8 cellular contexts compared by ENCODE assay signal in the genomic region with DNA sequence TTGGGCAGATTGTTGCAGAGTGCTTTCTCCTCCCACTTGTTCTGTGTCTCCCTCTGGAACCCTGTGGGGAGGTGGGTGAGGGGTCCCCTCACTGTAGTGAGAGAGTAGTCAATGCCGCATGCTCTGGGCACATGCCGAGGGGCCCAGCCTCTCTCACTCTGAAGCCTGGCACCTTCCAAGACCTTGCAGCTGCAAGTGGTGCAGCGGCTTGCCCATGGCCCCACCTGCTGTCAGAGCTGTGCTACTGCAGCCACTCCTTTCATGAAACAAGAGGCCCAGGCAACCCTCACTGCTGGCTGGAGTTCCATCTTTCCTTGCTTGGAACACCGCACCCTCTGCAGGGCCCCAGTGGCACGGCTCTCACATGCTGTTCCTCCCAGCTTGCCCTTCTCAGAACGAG. TPM values are rescaled to one million over a fixed set of nuclear protein-coding genes. Genes with fewer than 3 reads are reported as not detected.
A peak's percentile ranks its signal among the peaks of the same experiment; 100 is the strongest.
DNase-seq lines count a peak whose midpoint lies in the region; ATAC-seq and TF ChIP-seq lines count a peak whose summit lies in the region.

No MANE protein-coding gene starts in this region.

- peaks cover 2% of the 10 kb centered on the region for H3K4me1 Mint-ChIP-seq in activated CD8-positive, alpha-beta T cell treated with anti-CD3 and anti-CD28 coated beads, Interleukin-2, amount 10 ng/mL, durations not matched to agents 7 days and 5 days (ENCODE audit: low read depth)
- no peaks in the 10 kb centered on the region for H3K4me1 Mint-ChIP-seq in endodermal cell

- H3K9me3 ChIP-seq in MM.1S (replicated peaks; ENCODE audit: insufficient read depth, low read length): no peaks in the 10 kb centered on the region
- H3K9me3 ChIP-seq in endodermal cell (ENCODE audit: control insufficient read depth, low read length): peaks cover 11% of the 10 kb centered on the region

- H3K9me2 ChIP-seq in MM.1S (replicated peaks; ENCODE audit: insufficient read depth, low read length): no peaks in the 10 kb centered on the region

- TF ChIP-seq CTCF in MM.1S (IDR thresholded peaks at IDR 0.05; ENCODE audit: low read length): peak; percentile 81
- peak; percentile 89 for TF ChIP-seq CTCF in endodermal cell (conservative IDR thresholded peaks at IDR 0.05)

- POLR2A ChIA-PET in activated CD8-positive, alpha-beta T cell treated with anti-CD3 and anti-CD28 coated beads, Interleukin-2, amount 10 ng/mL, durations not matched to agents 7 days and 5 days (lab: Charles Lee): no interaction called here

- DNase-seq in Caki2 (ENCODE audit: low read depth) (peak; percentile 44), MM.1S (peak; percentile 65), endodermal cell (peak; percentile 93), mucosa of gallbladder (ENCODE audit: low spot score) (peak; percentile 63), NCI-H748 (lab: John Stamatoyannopoulos, UW; ENCODE audit: unreplicated experiment) (no peak)
- DNase-seq in activated CD8-positive, alpha-beta T cell treated with anti-CD3 and anti-CD28 coated beads, Interleukin-2, amount 10 ng/mL, durations not matched to agents 7 days and 5 days: peak; percentile 53
- DNase-seq in stimulated activated CD8-positive, alpha-beta memory T cell treated with anti-CD3 and anti-CD28 coated beads, Interleukin-4, amount 100 ng/mL, for 24 hours (ENCODE audit: low read depth): peak; percentile 55

- no peaks in the 10 kb centered on the region for H4K20me1 ChIP-seq in MM.1S (ENCODE audit: insufficient read depth, low read length)

- H3K4me1 ChIP-seq in MM.1S (ENCODE audit: low read length): no peaks in the 10 kb centered on the region
- H3K4me1 ChIP-seq in endodermal cell (ENCODE audit: control insufficient read depth, insufficient read depth, low read length): no peaks in the 10 kb centered on the region

- H3K27ac Mint-ChIP-seq in activated CD8-positive, alpha-beta T cell treated with anti-CD3 and anti-CD28 coated beads, Interleukin-2, amount 10 ng/mL, durations not matched to agents 7 days and 5 days: no peak overlapping the region
- H3K27ac Mint-ChIP-seq in endodermal cell: no peak overlapping the region

- in situ Hi-C loops in Caki2 (cut with HindIII; ENCODE audit: low pct_unique_long_range_greater_than_20kb, low sequenced_read_pairs): no loop called here

- H3K4me3 ChIP-seq in MM.1S (ENCODE audit: low read length): no peak overlapping the region
- no peak overlapping the region for H3K4me3 ChIP-seq in endodermal cell (ENCODE audit: low read length)

- no peak overlapping the region for H3K4me2 ChIP-seq in MM.1S (ENCODE audit: low read depth, low read length)

- H3K36me3 ChIP-seq in MM.1S (replicated peaks; ENCODE audit: insufficient read depth, low read length): no peaks in the 10 kb centered on the region
- H3K36me3 ChIP-seq in endodermal cell (ENCODE audit: control insufficient read depth, insufficient read depth, low read length): no peaks in the 10 kb centered on the region

- H3K27ac ChIP-seq in MM.1S (ENCODE audit: low read length) (no peak overlapping the region), endodermal cell (ENCODE audit: low read depth, low read length) (no peak overlapping the region)

- no peaks in the 10 kb centered on the region for H3K27me3 Mint-ChIP-seq in activated CD8-positive, alpha-beta T cell treated with anti-CD3 and anti-CD28 coated beads, Interleukin-2, amount 10 ng/mL, durations not matched to agents 7 days and 5 days (ENCODE audit: low read depth)
- H3K27me3 Mint-ChIP-seq in endodermal cell (ENCODE audit: insufficient read depth): no peaks in the 10 kb centered on the region

- 62 to 64% methylated on average over 6 of the region's 6 CpGs for WGBS in endodermal cell (ENCODE audit: insufficient coverage in 1 of 2, insufficient read length in 1 of 2), 2 experiments

- peak; percentile 44 for ATAC-seq in activated CD8-positive, alpha-beta T cell treated with anti-CD3 and anti-CD28 coated beads, Interleukin-2, amount 10 ng/mL, durations not matched to agents 7 days and 5 days
- no peak for ATAC-seq in HG02981 (IDR thresholded peaks at IDR 0.05; ENCODE audit: unreplicated experiment)

- CTCF ChIA-PET in activated CD8-positive, alpha-beta T cell treated with anti-CD3 and anti-CD28 coated beads, Interleukin-2, amount 10 ng/mL, durations not matched to agents 7 days and 5 days (lab: Charles Lee): interaction anchor here (1.0 to 2.1 kb wide), 3 partner anchors 31 to 95 kb away, joined by 3 to 8 read pairs (median 6); no protein-coding TSS in a partner anchor

- H3K36me3 Mint-ChIP-seq in activated CD8-positive, alpha-beta T cell treated with anti-CD3 and anti-CD28 coated beads, Interleukin-2, amount 10 ng/mL, durations not matched to agents 7 days and 5 days (ENCODE audit: low read depth): no peaks in the 10 kb centered on the region
- no peaks in the 10 kb centered on the region for H3K36me3 Mint-ChIP-seq in endodermal cell (ENCODE audit: low read depth)

- no peak overlapping the region for H3K4me3 Mint-ChIP-seq in activated CD8-positive, alpha-beta T cell treated with anti-CD3 and anti-CD28 coated beads, Interleukin-2, amount 10 ng/mL, durations not matched to agents 7 days and 5 days
- H3K4me3 Mint-ChIP-seq in endodermal cell: no peak overlapping the region

- no peak overlapping the region for H2AFZ ChIP-seq in MM.1S (ENCODE audit: low read length)

- H3K27me3 ChIP-seq in MM.1S (replicated peaks; ENCODE audit: insufficient read depth, low read length): peaks cover 56% of the 10 kb centered on the region
- H3K27me3 ChIP-seq in endodermal cell (ENCODE audit: control insufficient read depth, insufficient read depth, low read length, poor library complexity, severe bottlenecking): no peaks in the 10 kb centered on the region

- H3K9ac ChIP-seq in MM.1S (ENCODE audit: low read length) (no peak overlapping the region), endodermal cell (ENCODE audit: extremely low read depth, low read length, poor library complexity, severe bottlenecking) (no peak overlapping the region)

- H3F3A ChIP-seq in MM.1S (ENCODE audit: insufficient read depth, low read length): no peaks in the 10 kb centered on the region

- no peaks in the 10 kb centered on the region for H3K9me3 Mint-ChIP-seq in activated CD8-positive, alpha-beta T cell treated with anti-CD3 and anti-CD28 coated beads, Interleukin-2, amount 10 ng/mL, durations not matched to agents 7 days and 5 days (ENCODE audit: insufficient read depth)
- H3K9me3 Mint-ChIP-seq in endodermal cell: no peaks in the 10 kb centered on the region

- H3K79me2 ChIP-seq in MM.1S (ENCODE audit: low read length): no peaks in the 10 kb centered on the region

RNA-seq across cellular contexts. Expression of a gene that starts 58.4 kb away (rescaled TPM):
- total RNA-seq in Caki2 (2014; rRNA removed; shearing (Covaris generic); ENCODE audit: low replicate concordance): 95.8 and 146 TPM in 2 replicates
- under 1 TPM; 0.26 to 0.42 TPM for total RNA-seq in activated CD8-positive, alpha-beta T cell treated with anti-CD3 and anti-CD28 coated beads, Interleukin-2, amount 10 ng/mL, durations not matched to agents 7 days and 5 days
- 100 to 1,000 TPM; 232 to 407 TPM for total RNA-seq in endodermal cell
- 172 TPM for polyA plus RNA-seq in endodermal cell (2013, experiment 1 of 2)
- 154 TPM for polyA plus RNA-seq in endodermal cell (2013, experiment 2 of 2)
- total RNA-seq in mucosa of gallbladder: 583 TPM

Comparison
In these comparisons a context has a peak if more than half of its experiments do, and no peak if none do; other contexts are left out.
1. RNA of a gene that starts 58.4 kb away (total RNA-seq): 583 TPM in mucosa of gallbladder (single experiment), 232 to 407 TPM in endodermal cell and 95.8 to 146 TPM in Caki2; 0.26 to 0.42 TPM in activated CD8-positive, alpha-beta T cell treated with anti-CD3 and anti-CD28 coated beads, Interleukin-2, amount 10 ng/mL, durations not matched to agents 7 days and 5 days; every median in the first group is over 10 times any median in the second.